Comparison of ENCODE assay signal across 16 cellular contexts in genomic region chr7:75691793-75692543, GRCh38. TPM values are rescaled to one million over a fixed set of nuclear protein-coding genes. Genes with fewer than 3 reads are reported as not detected.
DNase-seq lines count a peak whose midpoint lies in the region; ATAC-seq and TF ChIP-seq lines count a peak whose summit lies in the region.
"Had no signal": no experiment of that assay in that cellular context is flagged by ENCODE, and none has a peak within 500 bp of the region (broad histone marks: within the 10 kb centered on the region; RNA-seq: fewer than 3 reads in every experiment).

No MANE protein-coding gene starts in this region.

- no peak for TF ChIP-seq POLR2A in sigmoid colon (IDR thresholded peaks at IDR 0.05)

- H3K27me3 ChIP-seq in liver (ENCODE audit: control insufficient read depth in 4 of 4, insufficient read depth in 4 of 4, low read length in 3 of 4) (no peaks in the 10 kb centered on the region), sigmoid colon (peaks cover 0 to 5% (median 0%) of the 10 kb centered on the region in 3 donors)
- H3K27me3 ChIP-seq: BE2C had no signal

- peak; percentile 82 for DNase-seq in HuH-7 (ENCODE audit: low spot score)
- no peak for DNase-seq in activated B cell treated with CpG ODN at 0.5 μM for 24 hours
- peak; percentile 6 for DNase-seq in sigmoid colon
- DNase-seq in NCI-H2227 treated with DMSO at 0.1 percent for 48 hours (lab: John Stamatoyannopoulos, UW) = no peak
- DNase-seq: BE2C; CD8-positive, alpha-beta T cell; MV-4-11; NCI-H146; NCI-H2081 treated with DMSO at 0.1 percent for 48 hours; NCI-H345; NCI-H69; NK-92 treated with Interleukin-12 subunit alpha and Interleukin-12 subunit beta, amount 100 ng/mL, for 24 hours; PC-3 had no signal

- H3K9me3 ChIP-seq in liver (ENCODE audit: control insufficient read depth in 4 of 4, low read length in 3 of 4) (no peaks in the 10 kb centered on the region), sigmoid colon (no peaks in the 10 kb centered on the region)
- H3K9me3 ChIP-seq: BE2C had no signal

- WGBS in liver = 62% methylated on average over 4 of the region's 4 CpGs
- WGBS in sigmoid colon, 2 donors = 49 to 82% methylated on average over 4 of the region's 4 CpGs

- ATAC-seq in activated B cell treated with CpG ODN at 0.5 μM for 24 hours (ENCODE audit: low read depth) (no peak), GM18868 (IDR thresholded peaks at IDR 0.05; ENCODE audit: unreplicated experiment) (no peak), GM18517 (IDR thresholded peaks at IDR 0.05; ENCODE audit: unreplicated experiment) (no peak)
- ATAC-seq: CD8-positive, alpha-beta T cell; PC-3 had no signal

- POLR2A ChIA-PET in activated B cell treated with CpG ODN at 0.5 μM for 24 hours (lab: Charles Lee) = interaction anchor here (0.6 kb wide), 2 partner anchors 18 to 22 kb away, joined by 3 to 5 read pairs; no protein-coding TSS in a partner anchor

- H3K27me3 Mint-ChIP-seq in activated B cell treated with CpG ODN at 0.5 μM for 24 hours = peaks cover 5% of the 10 kb centered on the region

- H3K4me1 ChIP-seq in liver (ENCODE audit: control insufficient read depth in 4 of 4, insufficient read depth in 4 of 4, low read length in 3 of 4) (peaks cover 0 to 4% (median 2%) of the 10 kb centered on the region in 4 donors), sigmoid colon (peaks cover 0 to 3% (median 0%) of the 10 kb centered on the region in 4 donors)
- H3K4me1 ChIP-seq: BE2C had no signal

- H3K4me3 ChIP-seq in liver (ENCODE audit: low read depth in 1 of 3, low read length in 3 of 3) = peak overlapping the region in 1 of 3 donors; percentile 26
- H3K4me3 ChIP-seq in sigmoid colon = no peak overlapping the region

- no peak overlapping the region for H3K9ac ChIP-seq in liver (ENCODE audit: low read depth in 1 of 2, low read length in 2 of 2)

- H3K27ac ChIP-seq in liver (ENCODE audit: low read depth in 1 of 2, low read length in 2 of 2) (peak overlapping the region; percentile 31 to 46), sigmoid colon (no peak overlapping the region)

- no peaks in the 10 kb centered on the region for H3K9me3 Mint-ChIP-seq in activated B cell treated with CpG ODN at 0.5 μM for 24 hours
- H3K9me3 Mint-ChIP-seq: CD8-positive, alpha-beta T cell had no signal

- intact Hi-C loops in activated B cell treated with CpG ODN at 0.5 μM for 24 hours (cut with micrococcal nuclease) (loop anchor here (2.0 kb wide), 1 partner anchor 33 kb away; no protein-coding TSS in a partner anchor), sigmoid colon (cut with DNase I) (no loop called here)

- TF ChIP-seq CTCF in activated B cell treated with CpG ODN at 0.5 μM for 24 hours (IDR thresholded peaks at IDR 0.05) = no peak
- no peak for TF ChIP-seq CTCF in liver (IDR thresholded peaks at IDR 0.05; ENCODE audit: low read depth, low read length, missing input control)
- no peak for TF ChIP-seq CTCF in sigmoid colon (IDR thresholded peaks at IDR 0.05)

- H3K36me3 ChIP-seq in liver (ENCODE audit: control insufficient read depth in 4 of 4, insufficient read depth in 3 of 4, low read depth in 1 of 4, low read length in 3 of 4) (no peaks in the 10 kb centered on the region), sigmoid colon (no peaks in the 10 kb centered on the region)
- H3K36me3 ChIP-seq: BE2C had no signal

- TF ChIP-seq RAD21 in liver (IDR thresholded peaks at IDR 0.05) = peak in 1 of 2 donors; percentile 9

- TF ChIP-seq EP300 in sigmoid colon (IDR thresholded peaks at IDR 0.05) = no peak

- peaks cover 50% of the 10 kb centered on the region for H3K4me1 Mint-ChIP-seq in activated B cell treated with CpG ODN at 0.5 μM for 24 hours

- no peaks in the 10 kb centered on the region for H3K36me3 Mint-ChIP-seq in activated B cell treated with CpG ODN at 0.5 μM for 24 hours (ENCODE audit: low read depth)
- H3K36me3 Mint-ChIP-seq: CD8-positive, alpha-beta T cell had no signal

- CTCF ChIA-PET in activated B cell treated with CpG ODN at 0.5 μM for 24 hours (lab: Charles Lee) = no interaction called here

- no peak overlapping the region for H3K4me3 Mint-ChIP-seq in activated B cell treated with CpG ODN at 0.5 μM for 24 hours
- H3K4me3 Mint-ChIP-seq: CD8-positive, alpha-beta T cell had no signal

- H3K27ac Mint-ChIP-seq in activated B cell treated with CpG ODN at 0.5 μM for 24 hours = peak overlapping the region; percentile 30
- H3K27ac Mint-ChIP-seq: CD8-positive, alpha-beta T cell had no signal

TF ChIP-seq in liver, 16 proteins besides CTCF, POLR2A, EP300 and RAD21:
- TF ChIP-seq REST (IDR thresholded peaks at IDR 0.05) = peak; percentile 80
- TF ChIP-seq EGR1 (IDR thresholded peaks at IDR 0.05; ENCODE audit: low read depth in 2 of 2) = no peak
- no peak for TF ChIP-seq MAX (IDR thresholded peaks at IDR 0.05)
- peak in 1 of 2 donors; percentile 31 for TF ChIP-seq RXRA (IDR thresholded peaks at IDR 0.05)
- peak; percentile 49 for TF ChIP-seq TAF1 (conservative IDR thresholded peaks at IDR 0.05)
- TF ChIP-seq GABPA (IDR thresholded peaks at IDR 0.05 in 1 of 2, conservative IDR thresholded peaks at IDR 0.05 in 1 of 2) = no peak
- TF ChIP-seq YY1 (IDR thresholded peaks at IDR 0.05) = peak; percentile 25
- peak; percentile 66 for TF ChIP-seq SP1 (IDR thresholded peaks at IDR 0.05)
- peak; percentile 24 to 26 for TF ChIP-seq HNF4A (conservative IDR thresholded peaks at IDR 0.05)

RNA-seq across cellular contexts. Expression of gene HIP1, which starts 46.8 kb away (rescaled TPM):
- total RNA-seq in activated B cell treated with CpG ODN at 0.5 μM for 24 hours = 6.1 and 7.9 TPM in 2 replicates
- total RNA-seq in liver = 10 to 100 TPM in 1 of 2 donors, 1 to 10 TPM in 1; 3.8 to 13.6 TPM
- 1 to 10 TPM; 5.8 to 9.7 TPM for polyA plus RNA-seq in liver
- 10 to 100 TPM in 1 of 4 donors, 1 to 10 TPM in 3; 7.2 to 11.9 (median 8.6) TPM for total RNA-seq in sigmoid colon
- polyA plus RNA-seq in sigmoid colon = 1 to 10 TPM; 1.2 to 4.6 (median 1.4) TPM

Comparison
In these comparisons a context has a peak if more than half of its experiments do, and no peak if none do; other contexts are left out.
1. DNase-seq: peak in HuH-7 (single experiment) and sigmoid colon (single experiment); none in activated B cell treated with CpG ODN at 0.5 μM for 24 hours (single experiment) and NCI-H2227 treated with DMSO at 0.1 percent for 48 hours (single experiment).
2. H3K27ac ChIP-seq: peak in liver (2 of 2); none in sigmoid colon (0 of 4).